8 cellular contexts compared by ENCODE assay signal in genomic region chr15:40843885-40844542, GRCh38. TPM values are rescaled to one million over a fixed set of nuclear protein-coding genes. Genes with fewer than 3 reads are reported as not detected.
DNase-seq lines count a peak whose midpoint lies in the region; ATAC-seq and TF ChIP-seq lines count a peak whose summit lies in the region.

SPINT1 (plus strand) TSS chr15:40844048; CDS start chr15:40844555, 507 bp downstream.

- H3K4me1 Mint-ChIP-seq in activated T-helper 2 cell treated with anti-CD3 and anti-CD28 coated beads, Interferon-gamma antibody, Interleukin-2, Interleukin-4, amounts not matched to agents 10 μg/mL and 5 μg/mL and 100 μg/mL, durations not matched to agents 14 hours and 24 hours and 36 hours (ENCODE audit: low read depth) = peaks cover 21% of the 10 kb centered on the region

- H3K9me3 Mint-ChIP-seq in activated T-helper 2 cell treated with anti-CD3 and anti-CD28 coated beads, Interferon-gamma antibody, Interleukin-2, Interleukin-4, amounts not matched to agents 10 μg/mL and 5 μg/mL and 100 μg/mL, durations not matched to agents 14 hours and 24 hours and 36 hours = no peaks in the 10 kb centered on the region

- peak within 1 kb of the TSS in 1 of 3 donors; percentile 40 for H3K9ac ChIP-seq in skeletal muscle tissue (ENCODE audit: low read depth in 1 of 3, low read length in 3 of 3)

- H3K36me3 ChIP-seq in right atrium auricular region = no peaks in the 10 kb centered on the region
- H3K36me3 ChIP-seq in skeletal muscle tissue (ENCODE audit: control insufficient read depth in 3 of 3, insufficient read depth in 3 of 3, low read length in 3 of 3) = no peaks in the 10 kb centered on the region

- peak within 1 kb of the TSS; percentile 24 for H3K27ac Mint-ChIP-seq in activated T-helper 2 cell treated with anti-CD3 and anti-CD28 coated beads, Interferon-gamma antibody, Interleukin-2, Interleukin-4, amounts not matched to agents 10 μg/mL and 5 μg/mL and 100 μg/mL, durations not matched to agents 14 hours and 24 hours and 36 hours

- peak within 1 kb of the TSS; percentile 27 to 48 for H3K4me3 ChIP-seq in right atrium auricular region
- H3K4me3 ChIP-seq in skeletal muscle tissue (ENCODE audit: low read length in 3 of 3) = peak within 1 kb of the TSS; percentile 58 to 63 (median 59)

- no peaks in the 10 kb centered on the region for H3K9me3 ChIP-seq in right atrium auricular region
- H3K9me3 ChIP-seq in skeletal muscle tissue (ENCODE audit: control insufficient read depth in 3 of 3, low read length in 3 of 3) = no peaks in the 10 kb centered on the region

- H3K27me3 Mint-ChIP-seq in activated T-helper 2 cell treated with anti-CD3 and anti-CD28 coated beads, Interferon-gamma antibody, Interleukin-2, Interleukin-4, amounts not matched to agents 10 μg/mL and 5 μg/mL and 100 μg/mL, durations not matched to agents 14 hours and 24 hours and 36 hours (ENCODE audit: low read depth) = peaks cover 24% of the 10 kb centered on the region

- peak; percentile 8 for DNase-seq in Caki2 (ENCODE audit: low read depth)
- DNase-seq in NCI-H526 treated with DMSO at 0.1 percent for 48 hours (lab: John Stamatoyannopoulos, UW) = peak; percentile 67
- peak; percentile 26 for DNase-seq in activated T-helper 2 cell treated with anti-CD3 and anti-CD28 coated beads, Interferon-gamma antibody, Interleukin-2, Interleukin-4, amounts not matched to agents 10 μg/mL and 5 μg/mL and 100 μg/mL, durations not matched to agents 14 hours and 24 hours and 36 hours (ENCODE audit: low spot score)
- no peak for DNase-seq in right atrium auricular region (ENCODE audit: low spot score)
- no peak for DNase-seq in NCI-H2227 treated with DMSO at 0.1 percent for 48 hours (lab: John Stamatoyannopoulos, UW)
- DNase-seq in glomerular visceral epithelial cell (ENCODE audit: extremely low spot score) = no peak

- H3K4me1 ChIP-seq in right atrium auricular region (peaks cover 0 to 19% of the 10 kb centered on the region in 2 donors), skeletal muscle tissue (ENCODE audit: control insufficient read depth in 3 of 3, insufficient read depth in 3 of 3, low read length in 3 of 3) (peaks cover 8 to 12% (median 10%) of the 10 kb centered on the region in 3 donors)

- H3K27ac ChIP-seq in right atrium auricular region (no peak within 1 kb of the TSS), skeletal muscle tissue (ENCODE audit: low read depth, low read length) (no peak within 1 kb of the TSS)

- peak within 1 kb of the TSS; percentile 87 for H3K4me3 Mint-ChIP-seq in activated T-helper 2 cell treated with anti-CD3 and anti-CD28 coated beads, Interferon-gamma antibody, Interleukin-2, Interleukin-4, amounts not matched to agents 10 μg/mL and 5 μg/mL and 100 μg/mL, durations not matched to agents 14 hours and 24 hours and 36 hours (ENCODE audit: low read depth)

- intact Hi-C loops in activated T-helper 2 cell treated with anti-CD3 and anti-CD28 coated beads, Interferon-gamma antibody, Interleukin-2, Interleukin-4, amounts not matched to agents 10 μg/mL and 5 μg/mL and 100 μg/mL, durations not matched to agents 14 hours and 24 hours and 36 hours (cut with micrococcal nuclease) = loop anchor here (1.0 kb wide), 1 partner anchor 37 kb away; the partner anchor contains the start of genes DNAJC17 and ZFYVE19

- ATAC-seq in GM18870 (IDR thresholded peaks at IDR 0.05; ENCODE audit: unreplicated experiment) = no peak

- peaks cover 0 to 6% of the 10 kb centered on the region in 2 donors for H3K27me3 ChIP-seq in right atrium auricular region
- H3K27me3 ChIP-seq in skeletal muscle tissue (ENCODE audit: control insufficient read depth in 3 of 3, insufficient read depth in 3 of 3, low read length in 3 of 3) = peaks cover 30 to 37% (median 33%) of the 10 kb centered on the region in 3 donors

- in situ Hi-C loops in Caki2 (cut with HindIII; ENCODE audit: low pct_unique_long_range_greater_than_20kb, low sequenced_read_pairs) = no loop called here

- H3K36me3 Mint-ChIP-seq in activated T-helper 2 cell treated with anti-CD3 and anti-CD28 coated beads, Interferon-gamma antibody, Interleukin-2, Interleukin-4, amounts not matched to agents 10 μg/mL and 5 μg/mL and 100 μg/mL, durations not matched to agents 14 hours and 24 hours and 36 hours (ENCODE audit: low read depth) = peaks cover 7% of the 10 kb centered on the region

- TF ChIP-seq CTCF in right atrium auricular region (IDR thresholded peaks at IDR 0.05) = no peak

RNA-seq across cellular contexts. Expression of gene SPINT1, which starts in this region (rescaled TPM):
- total RNA-seq in Caki2 (2014; rRNA removed; shearing (Covaris generic); ENCODE audit: low replicate concordance) = 19.5 and 29.7 TPM in 2 replicates
- 22.5 and 24.5 TPM in 2 replicates for total RNA-seq in activated T-helper 2 cell treated with anti-CD3 and anti-CD28 coated beads, Interferon-gamma antibody, Interleukin-2, Interleukin-4, amounts not matched to agents 10 μg/mL and 5 μg/mL and 100 μg/mL, durations not matched to agents 14 hours and 24 hours and 36 hours
- total RNA-seq in right atrium auricular region = 10 to 100 TPM in 1 of 2 donors, 1 to 10 TPM in 1; 6.5 to 13.0 TPM
- total RNA-seq in skeletal muscle tissue = under 0.01 TPM

Comparison
In these comparisons a context has a peak if more than half of its experiments do, and no peak if none do; other contexts are left out.
1. DNase-seq: peak in Caki2 (single experiment), NCI-H526 treated with DMSO at 0.1 percent for 48 hours (single experiment) and activated T-helper 2 cell treated with anti-CD3 and anti-CD28 coated beads, Interferon-gamma antibody, Interleukin-2, Interleukin-4, amounts not matched to agents 10 μg/mL and 5 μg/mL and 100 μg/mL, durations not matched to agents 14 hours and 24 hours and 36 hours (single experiment); none in right atrium auricular region (single experiment), NCI-H2227 treated with DMSO at 0.1 percent for 48 hours (single experiment) and glomerular visceral epithelial cell (single experiment).